Comparison of ENCODE assay signal across 9 cellular contexts in the genomic region with DNA sequence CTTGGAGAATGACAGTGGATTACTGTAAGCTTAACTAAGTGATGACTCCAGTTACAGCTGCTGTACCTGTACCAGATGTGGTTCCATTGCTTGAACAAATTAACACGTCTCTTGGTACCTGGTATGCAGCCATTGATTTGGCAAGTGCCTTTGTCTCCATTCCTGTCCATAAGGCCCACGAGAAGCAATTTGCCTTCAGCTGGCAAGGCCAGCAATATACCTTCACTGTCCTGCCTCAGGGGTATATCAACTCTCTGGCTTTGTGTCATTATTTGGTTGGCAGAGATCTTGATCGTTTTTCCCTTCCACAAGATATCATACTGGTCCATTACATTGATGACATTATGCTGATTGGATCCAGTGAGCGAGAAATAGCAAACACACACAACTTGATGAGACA. TPM values are rescaled to one million over a fixed set of nuclear protein-coding genes. Genes with fewer than 3 reads are reported as not detected.
"Had no signal": no experiment of that assay in that cellular context is flagged by ENCODE, and none has a peak within 500 bp of the region (broad histone marks: within the 10 kb centered on the region; RNA-seq: fewer than 3 reads in every experiment).

No MANE protein-coding gene starts in this region.

- FAIRE-seq: G401.6, GM12878, GM12891, GM12892, GM18507, GM19239 had no signal

- DNase-seq: GDM1, GF-D8 had no signal

- H3K4me3 ChIP-seq: GM12878 had no signal

RNA-seq across cellular contexts. Expression of a gene that starts 29.9 kb away (rescaled TPM):
- total RNA-seq: G401 had no signal
